ENCODE assay signal across 20 cellular contexts in genomic region chr2:187826023-187826422, GRCh38.
DNase-seq lines count a peak whose midpoint lies in the region; ATAC-seq and TF ChIP-seq lines count a peak whose summit lies in the region.
"Had no signal": no experiment of that assay in that cellular context is flagged by ENCODE, and none has a peak within 500 bp of the region (broad histone marks: within the 10 kb centered on the region; RNA-seq: fewer than 3 reads in every experiment).

No MANE protein-coding gene starts in this region.

- no peaks in the 10 kb centered on the region for H3K36me3 ChIP-seq in fibroblast of lung (ENCODE audit: control insufficient read depth, insufficient read depth, low read length)
- no peaks in the 10 kb centered on the region for H3K36me3 ChIP-seq in thyroid gland
- H3K36me3 ChIP-seq: heart left ventricle had no signal

- H3K27me3 Mint-ChIP-seq in WTC11 (ENCODE audit: low read depth), result no peaks in the 10 kb centered on the region
- H3K27me3 Mint-ChIP-seq: dendritic cell treated with granulocyte-macrophage colony-stimulating factor and Interleukin-4, amounts not matched to agents 40 ng/mL and 50 ng/mL, for 4 days had no signal

- H4K20me1 ChIP-seq in fibroblast of lung (ENCODE audit: control insufficient read depth, extremely low read depth, insufficient read depth, low read length), result no peaks in the 10 kb centered on the region

- no peak overlapping the region for H3K4me3 ChIP-seq in fibroblast of lung (replicated peaks in 1 of 4; ENCODE audit: control extremely low read depth in 1 of 4, insufficient read depth in 1 of 4, low read depth in 3 of 4, low read length in 4 of 4)
- no peak overlapping the region for H3K4me3 ChIP-seq in thyroid gland (replicated peaks in 1 of 3)
- H3K4me3 ChIP-seq: body of pancreas, heart left ventricle, lung had no signal

- H3K27ac ChIP-seq in fibroblast of lung (ENCODE audit: insufficient read depth, low read length) (no peak overlapping the region), thyroid gland (no peak overlapping the region)
- H3K27ac ChIP-seq: body of pancreas, heart left ventricle, parathyroid adenoma had no signal

- 12 to 21% methylated on average over 2 of the region's 2 CpGs for WGBS in thyroid gland, 2 donors

- no peak for ATAC-seq in WTC11
- ATAC-seq in GM19452 (IDR thresholded peaks at IDR 0.05; ENCODE audit: unreplicated experiment), result no peak
- ATAC-seq: body of pancreas; heart left ventricle; naive thymus-derived CD8-positive, alpha-beta T cell had no signal

- H3K27ac Mint-ChIP-seq in WTC11, result no peak overlapping the region; the same call in 1 of the 2 replicates
- H3K27ac Mint-ChIP-seq: dendritic cell treated with granulocyte-macrophage colony-stimulating factor and Interleukin-4, amounts not matched to agents 40 ng/mL and 50 ng/mL, for 4 days; naive thymus-derived CD8-positive, alpha-beta T cell had no signal

- DNase-seq in H4 (ENCODE audit: low spot score), result peak; percentile 57
- peak; percentile 60 for DNase-seq in NCI-H69 (lab: John Stamatoyannopoulos, UW)
- peak; percentile 5 to 45 for DNase-seq in fibroblast of lung (ENCODE audit: low read depth in 2 of 2)
- peak; percentile 9 to 17 for DNase-seq in thyroid gland
- no peak for DNase-seq in WTC11 (ENCODE audit: low spot score)
- DNase-seq in DMS53 treated with DMSO at 0.1 percent for 48 hours (lab: John Stamatoyannopoulos, UW; ENCODE audit: unreplicated experiment), result no peak
- DNase-seq: activated CD4-positive, alpha-beta T cell treated with anti-CD3 and anti-CD28 coated beads for 48 hours; activated naive CD4-positive, alpha-beta T cell treated with Interleukin-2 at 50 U/mL for 16 hours; body of pancreas; erythroblast; heart left ventricle; naive thymus-derived CD8-positive, alpha-beta T cell; NCI-H2029 treated with DMSO at 0.1 percent for 48 hours; NCI-H524; OCI-M1; T1000 had no signal

- H3K79me2 ChIP-seq in fibroblast of lung (ENCODE audit: control insufficient read depth, insufficient read depth, low read length), result no peaks in the 10 kb centered on the region
- H3K79me2 ChIP-seq: parathyroid adenoma had no signal

- TF ChIP-seq POLR2A in thyroid gland (IDR thresholded peaks at IDR 0.05), result no peak

- no peaks in the 10 kb centered on the region for H3K4me1 ChIP-seq in fibroblast of lung (ENCODE audit: control insufficient read depth, extremely low read depth, insufficient read depth, low read length)
- no peaks in the 10 kb centered on the region for H3K4me1 ChIP-seq in thyroid gland
- H3K4me1 ChIP-seq: body of pancreas, heart left ventricle, parathyroid adenoma had no signal

- H3K36me3 Mint-ChIP-seq in WTC11, result peaks cover 19% of the 10 kb centered on the region
- H3K36me3 Mint-ChIP-seq: naive thymus-derived CD8-positive, alpha-beta T cell had no signal

- TF ChIP-seq CTCF in fibroblast of lung (conservative IDR thresholded peaks at IDR 0.05 in 1 of 2, IDR thresholded peaks at IDR 0.05 in 1 of 2; ENCODE audit: low read depth in 1 of 2, low read length in 2 of 2) (no peak), thyroid gland (IDR thresholded peaks at IDR 0.05) (no peak), WTC11 (IDR thresholded peaks at IDR 0.05) (no peak)

- peaks cover 21% of the 10 kb centered on the region for H3K9me3 Mint-ChIP-seq in WTC11

- H3K9me3 ChIP-seq in fibroblast of lung (ENCODE audit: control insufficient read depth, insufficient read depth, low read depth, low read length) (no peaks in the 10 kb centered on the region), thyroid gland (no peaks in the 10 kb centered on the region)
- H3K9me3 ChIP-seq: body of pancreas had no signal

- intact Hi-C loops in thyroid gland (cut with DNase I), result no loop called here

- no peak overlapping the region for H3K4me3 Mint-ChIP-seq in WTC11
- H3K4me3 Mint-ChIP-seq: dendritic cell treated with granulocyte-macrophage colony-stimulating factor and Interleukin-4, amounts not matched to agents 40 ng/mL and 50 ng/mL, for 4 days; naive thymus-derived CD8-positive, alpha-beta T cell had no signal

- H3K4me2 ChIP-seq in fibroblast of lung (ENCODE audit: extremely low read depth, insufficient read depth, low read length), result no peak overlapping the region

- POLR2A ChIA-PET in WTC11 (lab: Charles Lee), result no interaction called here

- H3K4me1 Mint-ChIP-seq in WTC11, result peaks cover 5% of the 10 kb centered on the region; the same call in 1 of the 2 replicates
- H3K4me1 Mint-ChIP-seq: naive thymus-derived CD8-positive, alpha-beta T cell had no signal

- H3K27me3 ChIP-seq in fibroblast of lung (ENCODE audit: control insufficient read depth, insufficient read depth, low read length) (no peaks in the 10 kb centered on the region), thyroid gland (no peaks in the 10 kb centered on the region)
- H3K27me3 ChIP-seq: body of pancreas, heart left ventricle had no signal

- CTCF ChIA-PET in WTC11 (lab: Charles Lee), result interaction anchor here (1.1 kb wide), 1 partner anchor 326 kb away, joined by 3 read pairs; no protein-coding TSS in a partner anchor

- no peak overlapping the region for H2AFZ ChIP-seq in fibroblast of lung (ENCODE audit: low read length)
- H2AFZ ChIP-seq: parathyroid adenoma had no signal

- H3K9ac ChIP-seq in fibroblast of lung (ENCODE audit: insufficient read depth, low read length), result no peak overlapping the region
- H3K9ac ChIP-seq: parathyroid adenoma had no signal

TF ChIP-seq in WTC11, 78 proteins besides CTCF, POLR2A, EP300 and RAD21:
- no peak for TF ChIP-seq ZNF232 (CRISPR knock-in tag; IDR thresholded peaks at IDR 0.05)
- no peak for TF ChIP-seq ZNF396 (CRISPR knock-in tag; IDR thresholded peaks at IDR 0.05; ENCODE audit: borderline replicate concordance)
- no peak for TF ChIP-seq PRRX2 (CRISPR knock-in tag; IDR thresholded peaks at IDR 0.05)
- no peak for TF ChIP-seq JAZF1 (CRISPR knock-in tag; IDR thresholded peaks at IDR 0.05)
- no peak for TF ChIP-seq ESRRA (CRISPR knock-in tag; IDR thresholded peaks at IDR 0.05; ENCODE audit: borderline replicate concordance)

Comparison
In these comparisons a context has a peak if more than half of its experiments do, and no peak if none do; other contexts are left out.
1. DNase-seq: peak in H4 (single experiment), NCI-H69 (single experiment), fibroblast of lung (2 of 2) and thyroid gland (2 of 2); none in WTC11 (single experiment) and DMS53 treated with DMSO at 0.1 percent for 48 hours (single experiment).